ENCODE assay signal across 8 cellular contexts in the genomic region with DNA sequence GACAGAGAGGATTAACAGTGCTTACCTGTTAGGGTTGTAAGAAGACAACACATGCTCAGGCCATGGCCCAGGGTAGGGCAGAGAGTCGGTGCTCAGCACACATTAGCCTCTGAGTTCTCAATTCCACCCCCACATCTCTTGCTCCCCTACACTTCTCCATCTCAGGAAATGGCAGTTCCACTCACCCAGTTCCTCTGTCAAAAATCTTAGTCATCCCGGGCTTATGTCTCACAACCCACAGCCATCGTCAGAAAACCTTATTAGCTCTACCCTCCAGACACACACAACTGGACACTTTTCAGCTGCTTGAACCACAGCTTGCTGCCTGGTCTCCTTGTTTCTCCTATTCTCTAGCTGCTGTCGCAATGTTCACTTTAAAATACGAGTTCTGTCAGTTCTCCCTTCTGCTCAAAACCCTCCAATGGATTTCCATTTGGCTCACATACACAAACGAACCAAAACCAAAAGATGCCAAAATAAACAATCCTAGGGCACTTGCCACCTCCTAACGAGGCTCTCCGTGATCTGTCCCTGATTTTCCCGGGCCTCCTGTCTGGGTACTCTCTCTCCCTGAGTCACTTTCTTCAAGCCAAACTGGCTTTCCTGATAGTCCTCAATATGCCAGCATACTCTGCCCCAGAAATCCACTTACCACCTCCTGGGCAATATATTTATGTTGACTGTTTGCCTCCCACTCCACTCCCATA.
DNase-seq lines count a peak whose midpoint lies in the region; ATAC-seq, FAIRE-seq and TF ChIP-seq lines count a peak whose summit lies in the region.
"Had no signal": no experiment of that assay in that cellular context is flagged by ENCODE, and none has a peak within 500 bp of the region (broad histone marks: within the 10 kb centered on the region; RNA-seq: fewer than 3 reads in every experiment).

No MANE protein-coding gene starts in this region.

- no peak overlapping the region for H3K4me3 Mint-ChIP-seq in H9

- H3K36me3 Mint-ChIP-seq in H9 (ENCODE audit: insufficient read depth in 1 of 3, low read depth in 3 of 3): peaks cover 7 to 22% (median 7%) of the 10 kb centered on the region in 3 experiments; a peak in 5 of 7 replicates

- H4K8ac ChIP-seq in H9 (replicated peaks; ENCODE audit: insufficient read length, low read depth, low read length): no peak overlapping the region

- H3K56ac ChIP-seq in H9 (ENCODE audit: insufficient read length, low read depth, low read length): no peak overlapping the region

- H3K27me3 Mint-ChIP-seq in H9 (ENCODE audit: low read depth): peaks cover 10% of the 10 kb centered on the region

- H3T11ph ChIP-seq in H9 (ENCODE audit: low read length): no peak overlapping the region

- no peak for FAIRE-seq in frontal cortex (lab: Jason Lieb, UNC)

- no peak overlapping the region for H4K5ac ChIP-seq in H9 (ENCODE audit: insufficient read length, low read depth, low read length)

- ATAC-seq in GM18868 (IDR thresholded peaks at IDR 0.05; ENCODE audit: unreplicated experiment) (peak; percentile 70), HG02642 (IDR thresholded peaks at IDR 0.05; ENCODE audit: poor library complexity, unreplicated experiment) (peak; percentile 58)

- no peaks in the 10 kb centered on the region for H3K79me2 ChIP-seq in H9 (ENCODE audit: insufficient read depth, low read length)

- H2BK120ac ChIP-seq in H9 (ENCODE audit: low read depth, low read length, poor library complexity, severe bottlenecking): no peak overlapping the region

- no peaks in the 10 kb centered on the region for H3K9me3 ChIP-seq in H9 (ENCODE audit: control insufficient read depth, low read depth, low read length)
- H3K9me3 ChIP-seq: thoracic aorta had no signal

- no peak overlapping the region for H3K4ac ChIP-seq in H9 (ENCODE audit: low read depth, low read length)

- no peaks in the 10 kb centered on the region for H3K9me3 Mint-ChIP-seq in H9

- H4K91ac ChIP-seq in H9 (ENCODE audit: insufficient read length, low read depth, low read length): no peak overlapping the region

- H2AK5ac ChIP-seq in H9 (ENCODE audit: insufficient read length, low read length): no peak overlapping the region

- no peak overlapping the region for H2BK12ac ChIP-seq in H9 (ENCODE audit: insufficient read length, low read depth, low read length)

- TF ChIP-seq CTCF in H9 (conservative IDR thresholded peaks at IDR 0.05): no peak

- H2BK15ac ChIP-seq in H9 (ENCODE audit: low read depth, low read length): no peak overlapping the region

- no CpG with 5 or more reads among the region's 9 CpGs for WGBS in H9 (ENCODE audit: extremely low coverage, insufficient read length, low lambda C conversion rate)

- H4K20me1 ChIP-seq in H9 (ENCODE audit: control insufficient read depth, insufficient read depth, insufficient read length): no peaks in the 10 kb centered on the region

- no peak overlapping the region for H2AFZ ChIP-seq in H9 (ENCODE audit: low read length)

- H3K4me2 ChIP-seq in H9 (ENCODE audit: insufficient read depth, insufficient read length, low read length): no peak overlapping the region

- H2BK5ac ChIP-seq in H9 (ENCODE audit: insufficient read length, low read length): no peak overlapping the region

- H3K14ac ChIP-seq in H9 (ENCODE audit: insufficient read depth, low read length): no peak overlapping the region

- no peak overlapping the region for H3K27ac ChIP-seq in H9 (ENCODE audit: insufficient read length, low read depth, low read length)
- H3K27ac ChIP-seq: thoracic aorta had no signal

- H3K4me1 Mint-ChIP-seq in H9: peaks cover 26 to 27% of the 10 kb centered on the region in 2 experiments

- H2BK20ac ChIP-seq in H9 (ENCODE audit: low read depth, low read length, poor library complexity, severe bottlenecking): no peak overlapping the region

- no peaks in the 10 kb centered on the region for H3K27me3 ChIP-seq in H9 (ENCODE audit: insufficient read depth, low read length)

- H3K27ac Mint-ChIP-seq in H9: no peak overlapping the region

- DNase-seq in NCI-H446 treated with DMSO at 0.1 percent for 48 hours (lab: John Stamatoyannopoulos, UW) (peak; percentile 40), fibroblast of peridontal ligament (ENCODE audit: extremely low read depth) (peak; percentile 56), NCI-H2107 (lab: John Stamatoyannopoulos, UW) (no peak), frontal cortex (ENCODE audit: low spot score in 2 of 2) (no peak), H9 (no peak)

- H3K23ac ChIP-seq in H9 (ENCODE audit: insufficient read length, low read depth, low read length): no peak overlapping the region

- no peak overlapping the region for H3K9ac ChIP-seq in H9 (ENCODE audit: extremely low read depth, insufficient read length, low read length)

- no peaks in the 10 kb centered on the region for H3K79me1 ChIP-seq in H9 (ENCODE audit: insufficient read depth, low read depth, low read length, poor library complexity, severe bottlenecking)

- H3K23me2 ChIP-seq in H9 (ENCODE audit: insufficient read length, low read depth, low read length, poor library complexity, severe bottlenecking): no peaks in the 10 kb centered on the region

- H3K4me1 ChIP-seq in H9 (ENCODE audit: insufficient read depth, low read length): peaks cover 3% of the 10 kb centered on the region; the same call in 1 of the 2 replicates

- no peak overlapping the region for H3K18ac ChIP-seq in H9 (ENCODE audit: insufficient read length, low read depth, low read length)

Comparison
In these comparisons a context has a peak if more than half of its experiments do, and no peak if none do; other contexts are left out.
1. DNase-seq: peak in NCI-H446 treated with DMSO at 0.1 percent for 48 hours (single experiment) and fibroblast of peridontal ligament (single experiment); none in NCI-H2107 (single experiment), frontal cortex (0 of 2) and H9 (single experiment).